In genomic region chr4:47836655-47837581, GRCh38 we compare ENCODE assay signal across 1 cellular context.
TF ChIP-seq lines count a peak whose summit lies in the region.

No MANE protein-coding gene starts in this region.

TF ChIP-seq in SK-N-SH, 30 proteins besides CTCF, POLR2A, EP300 and RAD21 (continued from another document):
- TF ChIP-seq TEAD4 (IDR thresholded peaks at IDR 0.05; ENCODE audit: borderline replicate concordance, insufficient read depth) (no peak), CHD2 (IDR thresholded peaks at IDR 0.05; ENCODE audit: low read length, partially characterized antibody) (peak; percentile 1), POLR2AphosphoS5 (IDR thresholded peaks at IDR 0.05; ENCODE audit: low read depth, low read length) (peak; percentile 20; the same call in 1 of the 2 replicates), SIN3A (IDR thresholded peaks at IDR 0.05; ENCODE audit: borderline replicate concordance, low read depth, low read length) (no peak), ZBTB33 (IDR thresholded peaks at IDR 0.05; ENCODE audit: borderline replicate concordance, low read depth) (no peak), SMC3 (IDR thresholded peaks at IDR 0.05; ENCODE audit: low read depth, low read length) (peak; percentile 85), YY1 (IDR thresholded peaks at IDR 0.05; ENCODE audit: low read depth) (no peak), RXRA (IDR thresholded peaks at IDR 0.05; ENCODE audit: borderline replicate concordance, low read depth) (no peak), RFX5 (IDR thresholded peaks at IDR 0.05; ENCODE audit: low read length) (no peak)
TF ChIP-seq in SK-N-SH: peak in this region for 5.
